ENCODE assay signal across 22 cellular contexts in the genomic region with DNA sequence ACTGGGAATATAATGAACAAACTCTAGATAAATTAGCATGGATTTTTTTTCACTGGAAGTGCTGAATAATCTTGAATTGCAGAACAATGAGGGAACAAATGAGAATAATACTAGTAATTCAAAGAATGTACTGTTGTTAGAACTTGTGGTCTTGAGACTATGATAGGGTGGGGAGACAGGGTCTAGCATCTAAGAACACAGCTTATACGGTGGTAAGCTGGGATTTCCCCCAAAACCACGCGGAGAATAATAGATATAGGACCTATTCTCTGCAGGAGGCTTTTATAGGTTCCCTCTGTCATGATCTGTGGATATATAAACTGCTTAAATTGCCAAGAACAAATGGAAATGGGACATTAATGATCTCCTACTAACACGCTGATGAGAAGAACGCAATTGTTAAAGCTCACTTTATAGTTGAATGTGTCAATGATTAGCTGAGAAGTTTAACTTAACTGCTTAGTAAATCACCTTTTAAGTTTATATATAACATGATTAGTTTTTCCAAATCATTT.
A peak's percentile ranks its signal among the peaks of the same experiment; 100 is the strongest.
DNase-seq lines count a peak whose midpoint lies in the region; ATAC-seq and TF ChIP-seq lines count a peak whose summit lies in the region.
"Had no signal": no experiment of that assay in that cellular context is flagged by ENCODE, and none has a peak within 500 bp of the region (broad histone marks: within the 10 kb centered on the region; RNA-seq: fewer than 3 reads in every experiment).

No MANE protein-coding gene starts in this region.

- H3K4me1 Mint-ChIP-seq in WTC11 = no peaks in the 10 kb centered on the region
- H3K4me1 Mint-ChIP-seq: activated naive CD8-positive, alpha-beta T cell treated with anti-CD3 and anti-CD28 coated beads, Interleukin-2, amount 50 U/mL, for 24 hours; central memory CD8-positive, alpha-beta T cell; natural killer cell had no signal

- no peak overlapping the region for H3K27ac Mint-ChIP-seq in WTC11
- H3K27ac Mint-ChIP-seq: activated naive CD8-positive, alpha-beta T cell treated with anti-CD3 and anti-CD28 coated beads, Interleukin-2, amount 50 U/mL, for 24 hours; HFFc6; natural killer cell; progenitor cell of endocrine pancreas had no signal

- no peak overlapping the region for H3K4me3 Mint-ChIP-seq in WTC11
- H3K4me3 Mint-ChIP-seq: activated naive CD8-positive, alpha-beta T cell treated with anti-CD3 and anti-CD28 coated beads, Interleukin-2, amount 50 U/mL, for 24 hours; central memory CD8-positive, alpha-beta T cell; HFFc6; natural killer cell had no signal

- CTCF ChIA-PET in WTC11 (lab: Charles Lee) = no interaction called here

- H3K9me3 Mint-ChIP-seq in WTC11 = no peaks in the 10 kb centered on the region
- H3K9me3 Mint-ChIP-seq: natural killer cell had no signal

- H3K27me3 Mint-ChIP-seq in WTC11 (ENCODE audit: low read depth) = no peaks in the 10 kb centered on the region; the same call in 1 of the 2 replicates
- H3K27me3 Mint-ChIP-seq: activated naive CD8-positive, alpha-beta T cell treated with anti-CD3 and anti-CD28 coated beads, Interleukin-2, amount 50 U/mL, for 24 hours; central memory CD8-positive, alpha-beta T cell; progenitor cell of endocrine pancreas had no signal

- TF ChIP-seq CTCF in astrocyte of the cerebellum (IDR thresholded peaks at IDR 0.05; ENCODE audit: low read depth, low read length, missing control alignments) (no peak), WTC11 (IDR thresholded peaks at IDR 0.05) (no peak)

- in situ Hi-C loops in Caki2 (cut with HindIII; ENCODE audit: low pct_unique_long_range_greater_than_20kb, low sequenced_read_pairs) (no loop called here), astrocyte of the cerebellum (cut with HindIII; ENCODE audit: low sequenced_read_pairs) (no loop called here)

- no peak overlapping the region for H3K4me3 ChIP-seq in astrocyte of the cerebellum (ENCODE audit: low read depth, low read length)
- H3K4me3 ChIP-seq: BLaER1, heart left ventricle, upper lobe of right lung had no signal

- peak; percentile 53 for ATAC-seq in GM19351 (IDR thresholded peaks at IDR 0.05; ENCODE audit: unreplicated experiment)
- peak; percentile 42 for ATAC-seq in HG02981 (IDR thresholded peaks at IDR 0.05; ENCODE audit: unreplicated experiment)
- no peak for ATAC-seq in HG02623 (IDR thresholded peaks at IDR 0.05; ENCODE audit: unreplicated experiment)
- ATAC-seq in WTC11 = no peak
- ATAC-seq: activated naive CD8-positive, alpha-beta T cell treated with anti-CD3 and anti-CD28 coated beads, Interleukin-2, amount 50 U/mL, for 24 hours; heart left ventricle; natural killer cell; Panc1; upper lobe of right lung had no signal

- DNase-seq in Caki2 (ENCODE audit: low read depth) (peak; percentile 63), astrocyte of the cerebellum (ENCODE audit: low read depth) (peak; percentile 78), superior temporal gyrus (ENCODE audit: extremely low spot score) (no peak), WTC11 (ENCODE audit: low spot score) (no peak), SW480 (ENCODE audit: low spot score) (no peak)
- DNase-seq: 8988T; activated naive CD8-positive, alpha-beta T cell treated with anti-CD3 and anti-CD28 coated beads, Interleukin-2, amount 50 U/mL, for 24 hours; effector CD8-positive, alpha-beta T cell; heart left ventricle; HFFc6; natural killer cell; NCI-H1930; NCI-H526 treated with DMSO at 0.1 percent for 48 hours; stimulated activated naive CD4-positive, alpha-beta T cell; upper lobe of right lung had no signal

- H3K36me3 Mint-ChIP-seq in WTC11 = no peaks in the 10 kb centered on the region
- H3K36me3 Mint-ChIP-seq: natural killer cell had no signal

- POLR2A ChIA-PET in WTC11 (lab: Charles Lee) = no interaction called here

TF ChIP-seq in WTC11, 78 proteins besides CTCF, POLR2A, EP300 and RAD21:
- no peak for TF ChIP-seq NR3C1 (CRISPR knock-in tag; conservative IDR thresholded peaks at IDR 0.05; ENCODE audit: low read depth)
- TF ChIP-seq ZNF281 (CRISPR knock-in tag; IDR thresholded peaks at IDR 0.05) = no peak
- TF ChIP-seq SP1 (CRISPR knock-in tag; conservative IDR thresholded peaks at IDR 0.05) = no peak
- TF ChIP-seq FOXP4 (CRISPR knock-in tag; IDR thresholded peaks at IDR 0.05) = no peak
- no peak for TF ChIP-seq SMAD3 (CRISPR knock-in tag; IDR thresholded peaks at IDR 0.05; ENCODE audit: borderline replicate concordance)
- TF ChIP-seq CREM (CRISPR knock-in tag; IDR thresholded peaks at IDR 0.05) = no peak
- no peak for TF ChIP-seq ZNF219 (CRISPR knock-in tag; IDR thresholded peaks at IDR 0.05; ENCODE audit: borderline replicate concordance)
- TF ChIP-seq JAZF1 (CRISPR knock-in tag; IDR thresholded peaks at IDR 0.05) = no peak
- TF ChIP-seq NFE2L1 (CRISPR knock-in tag; IDR thresholded peaks at IDR 0.05) = no peak
- no peak for TF ChIP-seq ZNF423 (CRISPR knock-in tag; IDR thresholded peaks at IDR 0.05)
- no peak for TF ChIP-seq TCF7 (CRISPR knock-in tag; IDR thresholded peaks at IDR 0.05; ENCODE audit: low read depth)
- no peak for TF ChIP-seq RELA (CRISPR knock-in tag; IDR thresholded peaks at IDR 0.05; ENCODE audit: borderline replicate concordance)
- TF ChIP-seq, protein P1, sequence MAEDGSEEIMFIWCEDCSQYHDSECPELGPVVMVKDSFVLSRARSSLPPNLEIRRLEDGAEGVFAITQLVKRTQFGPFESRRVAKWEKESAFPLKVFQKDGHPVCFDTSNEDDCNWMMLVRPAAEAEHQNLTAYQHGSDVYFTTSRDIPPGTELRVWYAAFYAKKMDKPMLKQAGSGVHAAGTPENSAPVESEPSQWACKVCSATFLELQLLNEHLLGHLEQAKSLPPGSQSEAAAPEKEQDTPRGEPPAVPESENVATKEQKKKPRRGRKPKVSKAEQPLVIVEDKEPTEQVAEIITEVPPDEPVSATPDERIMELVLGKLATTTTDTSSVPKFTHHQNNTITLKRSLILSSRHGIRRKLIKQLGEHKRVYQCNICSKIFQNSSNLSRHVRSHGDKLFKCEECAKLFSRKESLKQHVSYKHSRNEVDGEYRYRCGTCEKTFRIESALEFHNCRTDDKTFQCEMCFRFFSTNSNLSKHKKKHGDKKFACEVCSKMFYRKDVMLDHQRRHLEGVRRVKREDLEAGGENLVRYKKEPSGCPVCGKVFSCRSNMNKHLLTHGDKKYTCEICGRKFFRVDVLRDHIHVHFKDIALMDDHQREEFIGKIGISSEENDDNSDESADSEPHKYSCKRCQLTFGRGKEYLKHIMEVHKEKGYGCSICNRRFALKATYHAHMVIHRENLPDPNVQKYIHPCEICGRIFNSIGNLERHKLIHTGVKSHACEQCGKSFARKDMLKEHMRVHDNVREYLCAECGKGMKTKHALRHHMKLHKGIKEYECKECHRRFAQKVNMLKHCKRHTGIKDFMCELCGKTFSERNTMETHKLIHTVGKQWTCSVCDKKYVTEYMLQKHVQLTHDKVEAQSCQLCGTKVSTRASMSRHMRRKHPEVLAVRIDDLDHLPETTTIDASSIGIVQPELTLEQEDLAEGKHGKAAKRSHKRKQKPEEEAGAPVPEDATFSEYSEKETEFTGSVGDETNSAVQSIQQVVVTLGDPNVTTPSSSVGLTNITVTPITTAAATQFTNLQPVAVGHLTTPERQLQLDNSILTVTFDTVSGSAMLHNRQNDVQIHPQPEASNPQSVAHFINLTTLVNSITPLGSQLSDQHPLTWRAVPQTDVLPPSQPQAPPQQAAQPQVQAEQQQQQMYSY (CRISPR knock-in tag; IDR thresholded peaks at IDR 0.05) = no peak
- TF ChIP-seq ZMAT4 (CRISPR knock-in tag; IDR thresholded peaks at IDR 0.05) = no peak
- no peak for TF ChIP-seq JUN (CRISPR knock-in tag; IDR thresholded peaks at IDR 0.05)

Comparison
In these comparisons a context has a peak if more than half of its experiments do, and no peak if none do; other contexts are left out.
1. DNase-seq: peak in Caki2 (single experiment) and astrocyte of the cerebellum (single experiment); none in superior temporal gyrus (single experiment), WTC11 (single experiment) and SW480 (single experiment).
2. ATAC-seq: peak in GM19351 (single experiment) and HG02981 (single experiment); none in HG02623 (single experiment) and WTC11 (single experiment).